1 cellular context compared by ENCODE assay signal in genomic region chr10:72097448-72098300, GRCh38.
TF ChIP-seq lines count a peak whose summit lies in the region.

No MANE protein-coding gene starts in this region.

TF ChIP-seq in HEK293, 187 proteins besides CTCF, POLR2A, EP300 and RAD21 (continued from another document and continues in another):
- TF ChIP-seq ZBTB26 (tag by site-specific recombination; optimal IDR thresholded peaks at IDR 0.05) (no peak), ZNF391 (tag by site-specific recombination; IDR thresholded peaks at IDR 0.05; ENCODE audit: borderline replicate concordance, low read depth) (peak; percentile 61; the same call in 1 of the 2 replicates), KLF17 (tag by site-specific recombination; IDR thresholded peaks at IDR 0.05) (peak; percentile 97), ZSCAN23 (tag by site-specific recombination; IDR thresholded peaks at IDR 0.05) (peak; percentile 93), KLF8 (tag by site-specific recombination; IDR thresholded peaks at IDR 0.05) (peak; percentile 90), ZNF394 (tag by site-specific recombination; IDR thresholded peaks at IDR 0.05; ENCODE audit: borderline replicate concordance) (peak; percentile 49; the same call in 1 of the 2 replicates), SETDB1 (IDR thresholded peaks at IDR 0.05; ENCODE audit: insufficient read length, low read length) (peak; percentile 12), ZNF169 (tag by site-specific recombination; IDR thresholded peaks at IDR 0.05) (no peak), ZNF398 (tag by site-specific recombination; IDR thresholded peaks at IDR 0.05) (peak; percentile 69), ZNF549 (tag by site-specific recombination; IDR thresholded peaks at IDR 0.05) (no peak), ZNF555 (tag by site-specific recombination; conservative IDR thresholded peaks at IDR 0.05) (no peak), ZNF449 (tag by site-specific recombination; IDR thresholded peaks at IDR 0.05) (no peak), GLI4 (tag by site-specific recombination; IDR thresholded peaks at IDR 0.05) (no peak), HOXD13 (CRISPR knock-in tag; IDR thresholded peaks at IDR 0.05; ENCODE audit: borderline replicate concordance) (no peak), SCRT1 (tag by site-specific recombination; IDR thresholded peaks at IDR 0.05; ENCODE audit: borderline replicate concordance) (no peak), ZNF529 (tag by site-specific recombination; IDR thresholded peaks at IDR 0.05; ENCODE audit: insufficient replicate concordance) (no peak), ZNF76 (tag by site-specific recombination; IDR thresholded peaks at IDR 0.05; ENCODE audit: borderline replicate concordance, low read depth) (peak; percentile 32; the same call in 1 of the 2 replicates), ZNF19 (tag by site-specific recombination; IDR thresholded peaks at IDR 0.05; ENCODE audit: low read depth) (no peak), ZNF501 (tag by site-specific recombination; IDR thresholded peaks at IDR 0.05) (no peak), KLF1 (tag by site-specific recombination; IDR thresholded peaks at IDR 0.05) (0 out of 2 replicates have a peak, but pooled peaks have one; percentile 31), ZNF645 (tag by site-specific recombination; IDR thresholded peaks at IDR 0.05) (no peak), ZFP37 (tag by site-specific recombination; IDR thresholded peaks at IDR 0.05) (no peak), YY1 (tag by site-specific recombination; IDR thresholded peaks at IDR 0.05) (no peak), ZFP69B (tag by site-specific recombination; IDR thresholded peaks at IDR 0.05) (peak; percentile 66), ZNF571 (tag by site-specific recombination; IDR thresholded peaks at IDR 0.05) (no peak), ZNF561 (tag by site-specific recombination; IDR thresholded peaks at IDR 0.05; ENCODE audit: borderline replicate concordance) (peak; percentile 55; the same call in 1 of the 2 replicates), GLI2 (tag by site-specific recombination; IDR thresholded peaks at IDR 0.05; ENCODE audit: borderline replicate concordance, low read depth) (peak; percentile 94), ZNF24 (tag by site-specific recombination; IDR thresholded peaks at IDR 0.05) (peak; percentile 89), ZNF354C (tag by site-specific recombination; IDR thresholded peaks at IDR 0.05; ENCODE audit: borderline replicate concordance, low read depth) (no peak), ZNF202 (tag by site-specific recombination; IDR thresholded peaks at IDR 0.05; ENCODE audit: borderline replicate concordance) (no peak), ZNF18 (tag by site-specific recombination; IDR thresholded peaks at IDR 0.05) (peak; percentile 63), ZNF610 (tag by site-specific recombination; IDR thresholded peaks at IDR 0.05; ENCODE audit: borderline replicate concordance) (peak; percentile 94; the same call in 1 of the 2 replicates), KLF16 (tag by site-specific recombination; IDR thresholded peaks at IDR 0.05) (no peak), ZNF585B (tag by site-specific recombination; IDR thresholded peaks at IDR 0.05) (no peak), ZBTB10 (tag by site-specific recombination; IDR thresholded peaks at IDR 0.05) (no peak), SCRT2 (tag by site-specific recombination; IDR thresholded peaks at IDR 0.05) (no peak), ZNF138 (tag by site-specific recombination; IDR thresholded peaks at IDR 0.05; ENCODE audit: borderline replicate concordance) (no peak), ZNF324 (tag by site-specific recombination; IDR thresholded peaks at IDR 0.05) (peak; percentile 36; the same call in 1 of the 2 replicates), ZNF626 (tag by site-specific recombination; IDR thresholded peaks at IDR 0.05) (no peak), ZBTB20 (tag by site-specific recombination; IDR thresholded peaks at IDR 0.05) (peak; percentile 53; the same call in 1 of the 2 replicates), ZNF843 (tag by site-specific recombination; IDR thresholded peaks at IDR 0.05) (peak; percentile 95), ZNF513 (tag by site-specific recombination; IDR thresholded peaks at IDR 0.05) (no peak), PRDM6 (tag by site-specific recombination; IDR thresholded peaks at IDR 0.05) (peak; percentile 63; the same call in 1 of the 2 replicates), ZFHX2 (tag by site-specific recombination; conservative IDR thresholded peaks at IDR 0.05) (no peak), HIC1 (tag by site-specific recombination; IDR thresholded peaks at IDR 0.05) (peak; percentile 82; the same call in 1 of the 2 replicates), ZBTB21 (tag by site-specific recombination; IDR thresholded peaks at IDR 0.05) (peak; percentile 96), KLF7 (tag by site-specific recombination; IDR thresholded peaks at IDR 0.05; ENCODE audit: borderline replicate concordance) (peak; percentile 81; the same call in 1 of the 2 replicates)
